In genomic region chr15:66835558-66835878, GRCh38 we compare ENCODE assay signal across 1 cellular context.
TF ChIP-seq lines count a peak whose summit lies in the region.

No MANE protein-coding gene starts in this region.

TF ChIP-seq in H1, 55 proteins besides CTCF, POLR2A, EP300 and RAD21 (continued from another document):
- TF ChIP-seq CHD7 (IDR thresholded peaks at IDR 0.05; ENCODE audit: insufficient replicate concordance, low read length) (no peak), GABPA (IDR thresholded peaks at IDR 0.05; ENCODE audit: borderline replicate concordance, insufficient read depth, low read length) (no peak), CBX5 (IDR thresholded peaks at IDR 0.05; ENCODE audit: low read depth, low read length) (no peak), JUND (IDR thresholded peaks at IDR 0.05; ENCODE audit: low read length) (no peak), SUZ12 (IDR thresholded peaks at IDR 0.05; ENCODE audit: low read length) (no peak), TBP (IDR thresholded peaks at IDR 0.05; ENCODE audit: low read depth, low read length) (no peak), ATF3 (IDR thresholded peaks at IDR 0.05; ENCODE audit: insufficient read depth, low read depth, low read length) (no peak)
